In the genomic region with DNA sequence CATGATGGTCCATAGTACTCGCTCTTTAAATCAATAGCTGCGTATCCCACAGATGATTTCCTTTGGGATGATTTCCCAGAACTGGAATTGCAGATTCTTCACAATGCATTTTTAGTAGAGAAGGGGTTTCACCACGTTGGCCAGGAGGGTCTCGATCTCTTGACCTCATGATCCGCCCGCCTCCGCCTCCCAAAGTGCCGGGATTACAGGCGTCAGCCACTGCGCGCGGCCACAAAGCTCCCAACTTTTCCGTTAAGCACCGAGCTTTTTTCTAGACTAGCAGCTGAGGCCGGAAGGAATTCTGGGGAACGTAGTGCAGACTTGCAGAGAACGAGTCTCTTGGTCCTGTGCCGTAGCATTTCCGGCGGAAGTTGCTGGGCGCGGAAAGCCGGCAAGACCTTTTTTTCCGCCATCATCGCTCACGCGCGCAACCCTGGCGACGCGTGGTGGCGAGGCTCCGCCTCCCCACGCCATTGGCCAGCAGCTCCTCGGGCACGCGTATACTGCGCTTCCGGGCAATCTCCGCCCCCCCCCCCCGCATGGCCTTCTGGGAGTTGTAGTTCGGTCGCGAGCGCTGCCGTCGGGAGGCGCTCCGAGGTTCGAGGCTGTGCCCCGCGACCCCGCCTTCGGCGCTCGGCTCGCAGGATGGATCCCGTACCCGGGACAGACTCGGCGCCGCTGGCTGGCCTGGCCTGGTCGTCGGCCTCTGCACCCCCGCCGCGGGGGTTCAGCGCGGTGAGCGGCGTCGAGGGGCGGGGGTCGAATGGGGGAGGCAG, we compare ENCODE assay signal across 2 cellular contexts.
TF ChIP-seq lines count a peak whose summit lies in the region.

MVB12A (plus strand) TSS at position 557 of the 776 bp plus-strand sequence; CDS start at position 646, 89 bp downstream.

TF ChIP-seq in IMR-90, 13 proteins besides CTCF, POLR2A, EP300 and RAD21:
- peak; percentile 67 for TF ChIP-seq USF2 (IDR thresholded peaks at IDR 0.05; ENCODE audit: low read depth, low read length)
- TF ChIP-seq MXI1 (IDR thresholded peaks at IDR 0.05; ENCODE audit: borderline replicate concordance, low read depth, low read length) = peak; percentile 49; the same call in 1 of the 2 replicates
- TF ChIP-seq RCOR1 (IDR thresholded peaks at IDR 0.05; ENCODE audit: insufficient replicate concordance, low read length) = peak; percentile 26
- peak; percentile 92 for TF ChIP-seq BHLHE40 (IDR thresholded peaks at IDR 0.05; ENCODE audit: low read depth, low read length)
- no peak for TF ChIP-seq CEBPB (IDR thresholded peaks at IDR 0.05; ENCODE audit: low read depth, low read length)
- no peak for TF ChIP-seq MAFK (IDR thresholded peaks at IDR 0.05; ENCODE audit: low read depth, low read length)
- TF ChIP-seq RFX5 (IDR thresholded peaks at IDR 0.05; ENCODE audit: low read depth, low read length) = no peak
- TF ChIP-seq CHD1 (IDR thresholded peaks at IDR 0.05; ENCODE audit: low read depth, low read length) = no peak
- TF ChIP-seq SMC3 (IDR thresholded peaks at IDR 0.05; ENCODE audit: low read depth, low read length) = no peak
- 0 out of 2 replicates have a peak, but pooled peaks have one; percentile 7 for TF ChIP-seq FOS (IDR thresholded peaks at IDR 0.05; ENCODE audit: low read depth, low read length)
- TF ChIP-seq MAZ (IDR thresholded peaks at IDR 0.05; ENCODE audit: borderline replicate concordance, low read depth, low read length) = peak; percentile 93
- peak; percentile 29; the same call in 1 of the 2 replicates for TF ChIP-seq NFE2L2 (IDR thresholded peaks at IDR 0.05; ENCODE audit: low read depth, low read length)
- 0 out of 2 replicates have a peak, but pooled peaks have one; percentile 4 for TF ChIP-seq ELK1 (IDR thresholded peaks at IDR 0.05; ENCODE audit: borderline replicate concordance, low read depth, low read length)

TF ChIP-seq in endothelial cell of umbilical vein, 7 proteins besides CTCF, POLR2A, EP300 and RAD21:
- TF ChIP-seq POLR2AphosphoS5 (IDR thresholded peaks at IDR 0.05; ENCODE audit: insufficient read depth, low read depth, low read length) (peak; percentile 69), GATA2 (IDR thresholded peaks at IDR 0.05; ENCODE audit: insufficient read depth, insufficient read length, low read depth, low read length) (no peak), JUN (IDR thresholded peaks at IDR 0.05; ENCODE audit: borderline replicate concordance, insufficient read depth, insufficient read length, low read depth) (no peak), FOS (IDR thresholded peaks at IDR 0.05; ENCODE audit: borderline replicate concordance, insufficient read depth, low read length) (no peak), MAX (IDR thresholded peaks at IDR 0.05; ENCODE audit: insufficient read depth, insufficient read length) (peak; percentile 72), MYC (IDR thresholded peaks at IDR 0.05; ENCODE audit: low read depth, low read length) (peak; percentile 21), EZH2 (IDR thresholded peaks at IDR 0.05; ENCODE audit: borderline replicate concordance, low read depth, low read length, severe bottlenecking) (no peak)
